ENCODE assay signal across 1 cellular context in genomic region chr10:80154978-80155695, GRCh38.
TF ChIP-seq lines count a peak whose summit lies in the region.

No MANE protein-coding gene starts in this region.

TF ChIP-seq in SK-N-SH, 30 proteins besides CTCF, POLR2A, EP300 and RAD21 (continued from another document):
- TF ChIP-seq REST (IDR thresholded peaks at IDR 0.05; ENCODE audit: low read depth, low read length) (no peak), TCF12 (IDR thresholded peaks at IDR 0.05) (peak; percentile 69), ELF1 (IDR thresholded peaks at IDR 0.05) (no peak), ZBTB33 (IDR thresholded peaks at IDR 0.05; ENCODE audit: borderline replicate concordance, low read depth) (peak; percentile 5; the same call in 1 of the 2 replicates), NRF1 (IDR thresholded peaks at IDR 0.05; ENCODE audit: low read depth, low read length) (no peak), GATA2 (CRISPR knock-in tag; IDR thresholded peaks at IDR 0.05) (no peak), POLR2AphosphoS5 (IDR thresholded peaks at IDR 0.05; ENCODE audit: low read depth, low read length) (peak; percentile 46; the same call in 1 of the 2 replicates), RFX5 (IDR thresholded peaks at IDR 0.05; ENCODE audit: low read length) (no peak), FOXM1 (IDR thresholded peaks at IDR 0.05; ENCODE audit: low read depth) (no peak), TEAD4 (IDR thresholded peaks at IDR 0.05; ENCODE audit: borderline replicate concordance, insufficient read depth) (no peak; the same call in 1 of the 2 replicates), RCOR1 (IDR thresholded peaks at IDR 0.05; ENCODE audit: low read length) (no peak), JUND (IDR thresholded peaks at IDR 0.05) (0 out of 2 replicates have a peak, but pooled peaks have one; percentile 3), TAF1 (IDR thresholded peaks at IDR 0.05; ENCODE audit: borderline replicate concordance, low read depth, low read length) (peak; percentile 31; the same call in 1 of the 2 replicates), GABPA (IDR thresholded peaks at IDR 0.05; ENCODE audit: low read depth) (no peak)
- TF ChIP-seq, protein P1, sequence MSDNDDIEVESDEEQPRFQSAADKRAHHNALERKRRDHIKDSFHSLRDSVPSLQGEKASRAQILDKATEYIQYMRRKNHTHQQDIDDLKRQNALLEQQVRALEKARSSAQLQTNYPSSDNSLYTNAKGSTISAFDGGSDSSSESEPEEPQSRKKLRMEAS (IDR thresholded peaks at IDR 0.05; ENCODE audit: low read depth), result peak; percentile 78; the same call in 1 of the 2 replicates
- TF ChIP-seq, protein P2, sequence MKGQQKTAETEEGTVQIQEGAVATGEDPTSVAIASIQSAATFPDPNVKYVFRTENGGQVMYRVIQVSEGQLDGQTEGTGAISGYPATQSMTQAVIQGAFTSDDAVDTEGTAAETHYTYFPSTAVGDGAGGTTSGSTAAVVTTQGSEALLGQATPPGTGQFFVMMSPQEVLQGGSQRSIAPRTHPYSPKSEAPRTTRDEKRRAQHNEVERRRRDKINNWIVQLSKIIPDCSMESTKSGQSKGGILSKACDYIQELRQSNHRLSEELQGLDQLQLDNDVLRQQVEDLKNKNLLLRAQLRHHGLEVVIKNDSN (IDR thresholded peaks at IDR 0.05; ENCODE audit: borderline replicate concordance, low read depth), result no peak
- TF ChIP-seq, protein P3, sequence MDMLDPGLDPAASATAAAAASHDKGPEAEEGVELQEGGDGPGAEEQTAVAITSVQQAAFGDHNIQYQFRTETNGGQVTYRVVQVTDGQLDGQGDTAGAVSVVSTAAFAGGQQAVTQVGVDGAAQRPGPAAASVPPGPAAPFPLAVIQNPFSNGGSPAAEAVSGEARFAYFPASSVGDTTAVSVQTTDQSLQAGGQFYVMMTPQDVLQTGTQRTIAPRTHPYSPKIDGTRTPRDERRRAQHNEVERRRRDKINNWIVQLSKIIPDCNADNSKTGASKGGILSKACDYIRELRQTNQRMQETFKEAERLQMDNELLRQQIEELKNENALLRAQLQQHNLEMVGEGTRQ (IDR thresholded peaks at IDR 0.05; ENCODE audit: borderline replicate concordance, low read depth, low read length), result no peak
